1 cellular context compared by ENCODE assay signal in the genomic region with DNA sequence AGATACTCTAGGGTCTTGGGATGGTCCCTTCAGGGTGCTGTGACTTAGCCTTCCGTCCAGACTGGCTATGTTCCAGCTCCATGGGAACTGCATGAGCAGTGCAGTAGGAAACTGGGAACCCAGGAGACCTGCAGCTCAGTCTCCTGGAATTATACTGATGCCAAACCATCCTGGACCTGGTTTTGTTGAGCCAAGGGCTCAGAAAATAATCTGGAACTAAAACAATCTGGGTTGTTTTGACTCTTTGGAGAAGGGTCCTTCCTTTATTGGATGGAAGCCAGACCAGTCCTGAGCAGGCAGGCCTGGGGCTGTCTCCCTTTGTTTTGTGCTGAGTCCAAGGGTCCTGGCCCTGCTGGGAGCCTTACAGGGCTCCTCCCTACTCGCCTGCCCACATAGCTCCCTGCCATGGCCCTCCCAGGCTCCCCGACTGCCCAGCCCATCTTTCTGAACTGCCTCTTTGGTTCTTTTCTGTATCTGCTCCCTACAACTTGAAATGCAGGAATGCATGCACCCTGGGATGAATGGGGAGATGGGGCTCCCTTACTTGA.
TF ChIP-seq lines count a peak whose summit lies in the region.

No MANE protein-coding gene starts in this region.

TF ChIP-seq in GM12878, 131 proteins besides CTCF, POLR2A, EP300 and RAD21:
- TF ChIP-seq MTA2 (IDR thresholded peaks at IDR 0.05; ENCODE audit: low read depth) (no peak), FOXK2 (IDR thresholded peaks at IDR 0.05) (no peak), SREBF2 (IDR thresholded peaks at IDR 0.05; ENCODE audit: low read length) (no peak), EED (IDR thresholded peaks at IDR 0.05; ENCODE audit: low read depth) (no peak), NFIC (IDR thresholded peaks at IDR 0.05; ENCODE audit: low read depth, low read length) (no peak), MEF2B (IDR thresholded peaks at IDR 0.05; ENCODE audit: partially characterized antibody, poor library complexity, severe bottlenecking) (no peak), ZZZ3 (IDR thresholded peaks at IDR 0.05; ENCODE audit: control insufficient read depth, insufficient read length, low read depth) (no peak), RFX5 (IDR thresholded peaks at IDR 0.05; ENCODE audit: low read depth, low read length) (no peak), BCL11A (IDR thresholded peaks at IDR 0.05; ENCODE audit: low read depth, low read length) (no peak), YBX1 (IDR thresholded peaks at IDR 0.05) (no peak), NBN (IDR thresholded peaks at IDR 0.05) (no peak)
- TF ChIP-seq, protein P1, sequence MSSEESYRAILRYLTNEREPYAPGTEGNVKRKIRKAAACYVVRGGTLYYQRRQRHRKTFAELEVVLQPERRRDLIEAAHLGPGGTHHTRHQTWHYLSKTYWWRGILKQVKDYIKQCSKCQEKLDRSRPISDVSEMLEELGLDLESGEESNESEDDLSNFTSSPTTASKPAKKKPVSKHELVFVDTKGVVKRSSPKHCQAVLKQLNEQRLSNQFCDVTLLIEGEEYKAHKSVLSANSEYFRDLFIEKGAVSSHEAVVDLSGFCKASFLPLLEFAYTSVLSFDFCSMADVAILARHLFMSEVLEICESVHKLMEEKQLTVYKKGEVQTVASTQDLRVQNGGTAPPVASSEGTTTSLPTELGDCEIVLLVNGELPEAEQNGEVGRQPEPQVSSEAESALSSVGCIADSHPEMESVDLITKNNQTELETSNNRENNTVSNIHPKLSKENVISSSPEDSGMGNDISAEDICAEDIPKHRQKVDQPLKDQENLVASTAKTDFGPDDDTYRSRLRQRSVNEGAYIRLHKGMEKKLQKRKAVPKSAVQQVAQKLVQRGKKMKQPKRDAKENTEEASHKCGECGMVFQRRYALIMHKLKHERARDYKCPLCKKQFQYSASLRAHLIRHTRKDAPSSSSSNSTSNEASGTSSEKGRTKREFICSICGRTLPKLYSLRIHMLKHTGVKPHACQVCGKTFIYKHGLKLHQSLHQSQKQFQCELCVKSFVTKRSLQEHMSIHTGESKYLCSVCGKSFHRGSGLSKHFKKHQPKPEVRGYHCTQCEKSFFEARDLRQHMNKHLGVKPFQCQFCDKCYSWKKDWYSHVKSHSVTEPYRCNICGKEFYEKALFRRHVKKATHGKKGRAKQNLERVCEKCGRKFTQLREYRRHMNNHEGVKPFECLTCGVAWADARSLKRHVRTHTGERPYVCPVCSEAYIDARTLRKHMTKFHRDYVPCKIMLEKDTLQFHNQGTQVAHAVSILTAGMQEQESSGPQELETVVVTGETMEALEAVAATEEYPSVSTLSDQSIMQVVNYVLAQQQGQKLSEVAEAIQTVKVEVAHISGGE (CRISPR knock-in tag; IDR thresholded peaks at IDR 0.05): no peak
- TF ChIP-seq, protein P2, sequence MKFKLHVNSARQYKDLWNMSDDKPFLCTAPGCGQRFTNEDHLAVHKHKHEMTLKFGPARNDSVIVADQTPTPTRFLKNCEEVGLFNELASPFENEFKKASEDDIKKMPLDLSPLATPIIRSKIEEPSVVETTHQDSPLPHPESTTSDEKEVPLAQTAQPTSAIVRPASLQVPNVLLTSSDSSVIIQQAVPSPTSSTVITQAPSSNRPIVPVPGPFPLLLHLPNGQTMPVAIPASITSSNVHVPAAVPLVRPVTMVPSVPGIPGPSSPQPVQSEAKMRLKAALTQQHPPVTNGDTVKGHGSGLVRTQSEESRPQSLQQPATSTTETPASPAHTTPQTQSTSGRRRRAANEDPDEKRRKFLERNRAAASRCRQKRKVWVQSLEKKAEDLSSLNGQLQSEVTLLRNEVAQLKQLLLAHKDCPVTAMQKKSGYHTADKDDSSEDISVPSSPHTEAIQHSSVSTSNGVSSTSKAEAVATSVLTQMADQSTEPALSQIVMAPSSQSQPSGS (IDR thresholded peaks at IDR 0.05; ENCODE audit: low read length): no peak
